ENCODE assay signal across 8 cellular contexts in genomic region chr5:36690041-36690941, GRCh38.
DNase-seq lines count a peak whose midpoint lies in the region; ATAC-seq and TF ChIP-seq lines count a peak whose summit lies in the region.

No MANE protein-coding gene starts in this region.

- ATAC-seq in HG02571 (IDR thresholded peaks at IDR 0.05; ENCODE audit: unreplicated experiment) (peak; percentile 83), upper lobe of left lung (ENCODE audit: low FRiP score in 2 of 2) (peak; percentile 82 to 88)

- H3K4me1 ChIP-seq in left ventricle myocardium inferior (peaks cover 49% of the 10 kb centered on the region), upper lobe of left lung (peaks cover 18 to 26% (median 21%) of the 10 kb centered on the region in 4 donors)

- 5 to 6% methylated on average over 40 to 44 of the region's 50 CpGs for WGBS in upper lobe of left lung, 2 donors

- H3K27ac ChIP-seq in left ventricle myocardium inferior (replicated peaks) (peak overlapping the region; percentile 85), upper lobe of left lung (peak overlapping the region; percentile 36 to 86 (median 77))

- H3K27me3 ChIP-seq in left ventricle myocardium inferior (ENCODE audit: low read depth) = peaks cover 6% of the 10 kb centered on the region
- no peaks in the 10 kb centered on the region for H3K27me3 ChIP-seq in upper lobe of left lung

- H3K4me3 ChIP-seq in left ventricle myocardium inferior (peak overlapping the region; percentile 74), upper lobe of left lung (peak overlapping the region; percentile 29 to 50 (median 46))

- peak in 1 of 4 donors; percentile 69 for TF ChIP-seq POLR2A in upper lobe of left lung (IDR thresholded peaks at IDR 0.05)

- TF ChIP-seq CTCF in GM10266 (IDR thresholded peaks at IDR 0.05; ENCODE audit: control insufficient read depth, insufficient read depth, low read depth, missing control alignments) (peak; percentile 87), left ventricle myocardium inferior (IDR thresholded peaks at IDR 0.05; ENCODE audit: borderline replicate concordance) (peak; percentile 85), upper lobe of left lung (IDR thresholded peaks at IDR 0.05) (peak; percentile 73 to 90 (median 84))

- no peak for TF ChIP-seq EP300 in upper lobe of left lung (IDR thresholded peaks at IDR 0.05)

- DNase-seq in GM10266 (ENCODE audit: extremely low spot score) = peak; percentile 89
- DNase-seq in NAMALWA (ENCODE audit: low spot score) = peak; percentile 81
- DNase-seq in SW 1271 (lab: John Stamatoyannopoulos, UW) = peak; percentile 73 to 84
- DNase-seq in amniotic epithelial cell (ENCODE audit: low read depth) = peak; percentile 61
- peak; percentile 79 for DNase-seq in left ventricle myocardium inferior
- DNase-seq in pons (ENCODE audit: low spot score) = peak; percentile 84
- DNase-seq in upper lobe of left lung = peak; percentile 86 to 92

- intact Hi-C loops in left ventricle myocardium inferior (cut with micrococcal nuclease) = no loop called here

- H3K36me3 ChIP-seq in left ventricle myocardium inferior = no peaks in the 10 kb centered on the region
- no peaks in the 10 kb centered on the region for H3K36me3 ChIP-seq in upper lobe of left lung

- H3K9me3 ChIP-seq in left ventricle myocardium inferior (replicated peaks) = no peaks in the 10 kb centered on the region
- H3K9me3 ChIP-seq in upper lobe of left lung = no peaks in the 10 kb centered on the region

Comparison
In these comparisons a context has a peak if more than half of its experiments do, and no peak if none do; other contexts are left out.
1. Peak in every context shown above with its lines: DNase-seq, ATAC-seq, H3K4me3 ChIP-seq and H3K27ac ChIP-seq.